In the genomic region with DNA sequence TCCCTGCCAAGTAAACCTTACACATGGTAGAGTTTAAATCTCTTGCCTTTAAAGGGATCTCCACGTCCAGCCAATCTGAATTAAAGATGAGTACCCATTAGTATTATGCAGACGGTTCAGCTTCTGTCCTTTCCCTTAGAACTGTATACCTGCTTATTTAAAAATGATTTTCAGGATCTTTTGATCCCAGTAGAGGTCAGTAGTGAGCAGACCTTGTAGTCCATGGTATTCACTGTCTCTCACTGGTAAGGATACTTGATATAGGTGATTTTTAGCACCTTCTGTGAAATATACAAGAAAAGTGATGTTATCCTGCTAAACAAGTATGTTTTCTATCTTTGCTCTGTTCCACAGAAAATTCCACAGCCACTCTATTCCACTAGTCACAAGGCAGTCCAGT, we compare ENCODE assay signal across 10 cellular contexts.
DNase-seq lines count a peak whose midpoint lies in the region; ATAC-seq, FAIRE-seq and TF ChIP-seq lines count a peak whose summit lies in the region.
"Had no signal": no experiment of that assay in that cellular context is flagged by ENCODE, and none has a peak within 500 bp of the region (broad histone marks: within the 10 kb centered on the region; RNA-seq: fewer than 3 reads in every experiment).

No MANE protein-coding gene starts in this region.

- TF ChIP-seq POLR2A in GM12878 (IDR thresholded peaks at IDR 0.05; ENCODE audit: low read depth, low read length), result no peak

- DNase-seq in NCI-H1092 treated with DMSO at 0.1 percent for 48 hours (lab: John Stamatoyannopoulos, UW) (peak; percentile 13), NCI-H1092 (lab: John Stamatoyannopoulos, UW) (no peak), NCI-H2029 (lab: John Stamatoyannopoulos, UW) (peak; percentile 10), GM12878 (ENCODE audit: low read depth, low spot score) (no peak), activated T-cell treated with anti-CD3 and anti-CD28 coated beads for 4 hours (no peak)
- DNase-seq in activated naive CD4-positive, alpha-beta T cell treated with anti-CD3 and anti-CD28 coated beads for 36 hours, result no peak

- H2AFZ ChIP-seq in GM12878 (ENCODE audit: control insufficient read depth, low read depth, low read length), result no peak overlapping the region

- no peaks in the 10 kb centered on the region for H3K4me1 ChIP-seq in GM12878 (ENCODE audit: control insufficient read depth, insufficient read depth, low read length)
- H3K4me1 ChIP-seq in liver (ENCODE audit: control insufficient read depth in 4 of 4, insufficient read depth in 4 of 4, low read length in 3 of 4), result peaks cover 0 to 7% (median 3%) of the 10 kb centered on the region in 4 donors

- POLR2A ChIA-PET in GM12878 (lab: Charles Lee), result no interaction called here

- H3K4me3 ChIP-seq in GM12878, result no peak overlapping the region
- H3K4me3 ChIP-seq in liver (ENCODE audit: low read depth in 1 of 3, low read length in 3 of 3), result no peak overlapping the region
- H3K4me3 ChIP-seq: BLaER1 treated with 17β-estradiol and CSF1 and Interleukin-3, amounts not matched to agents 10 nM and 100 nM had no signal

- H3K79me2 ChIP-seq in GM12878 (ENCODE audit: control insufficient read depth, insufficient read depth, low read length), result no peaks in the 10 kb centered on the region

- WGBS in GM12878 (ENCODE audit: insufficient coverage, insufficient replicate concordance, low lambda C conversion rate, missing lambda C conversion rate), result 0% methylated on average over 2 of the region's 2 CpGs
- WGBS in liver, result 28% methylated on average over 2 of the region's 2 CpGs

- H3K36me3 Mint-ChIP-seq in activated naive CD4-positive, alpha-beta T cell treated with anti-CD3 and anti-CD28 coated beads for 36 hours (ENCODE audit: low read depth), result no peaks in the 10 kb centered on the region

- ATAC-seq in HG02610 (IDR thresholded peaks at IDR 0.05; ENCODE audit: unreplicated experiment) (peak; percentile 84), GM12878 (peak; percentile 93)

- H3K27me3 ChIP-seq in GM12878 (replicated peaks in 1 of 2; ENCODE audit: control insufficient read depth in 2 of 2, insufficient read depth in 2 of 2, low read length in 1 of 2), result no peaks in the 10 kb centered on the region
- H3K27me3 ChIP-seq in liver (ENCODE audit: control insufficient read depth in 4 of 4, insufficient read depth in 4 of 4, low read length in 3 of 4), result no peaks in the 10 kb centered on the region
- H3K27me3 ChIP-seq: BLaER1 treated with 17β-estradiol and CSF1 and Interleukin-3, amounts not matched to agents 10 nM and 100 nM had no signal

- CTCF ChIA-PET in GM12878 (lab: Yijun Ruan, JAX), result interaction anchor here (0.6 kb wide), 1 partner anchor 716 kb away, joined by 3 read pairs; no protein-coding TSS in a partner anchor
- CTCF ChIA-PET in activated naive CD4-positive, alpha-beta T cell treated with anti-CD3 and anti-CD28 coated beads for 36 hours (lab: Charles Lee), result no interaction called here

- no peak overlapping the region for H3K4me3 Mint-ChIP-seq in activated naive CD4-positive, alpha-beta T cell treated with anti-CD3 and anti-CD28 coated beads for 36 hours
- H3K4me3 Mint-ChIP-seq: stimulated activated naive CD8-positive, alpha-beta T cell treated with anti-CD3 and anti-CD28 coated beads, Interleukin-15, Interleukin-2, amounts not matched to agents 100 ng/mL and 50 ng/mL, for 24 hours had no signal

- H3K27ac ChIP-seq in GM12878 (ENCODE audit: control insufficient read depth, insufficient read depth), result no peak overlapping the region
- no peak overlapping the region for H3K27ac ChIP-seq in liver (ENCODE audit: low read depth in 1 of 2, low read length in 2 of 2)
- H3K27ac ChIP-seq: BLaER1 treated with 17β-estradiol and CSF1 and Interleukin-3, amounts not matched to agents 10 nM and 100 nM had no signal

- no peaks in the 10 kb centered on the region for H3K27me3 Mint-ChIP-seq in activated naive CD4-positive, alpha-beta T cell treated with anti-CD3 and anti-CD28 coated beads for 36 hours (ENCODE audit: low read depth)
- H3K27me3 Mint-ChIP-seq: stimulated activated naive CD8-positive, alpha-beta T cell treated with anti-CD3 and anti-CD28 coated beads, Interleukin-15, Interleukin-2, amounts not matched to agents 100 ng/mL and 50 ng/mL, for 24 hours had no signal

- SMC1A ChIA-PET in GM12878 (lab: Charles Lee; ENCODE audit: uncharacterized antibody, unreplicated experiment), result no interaction called here

- peak; percentile 81 for FAIRE-seq in GM12878 (lab: Jason Lieb, UNC)

- peak; percentile 43 for TF ChIP-seq RAD21 in GM12878 (IDR thresholded peaks at IDR 0.05; ENCODE audit: insufficient read depth, low read depth, low read length)
- TF ChIP-seq RAD21 in liver (IDR thresholded peaks at IDR 0.05), result peak; percentile 79 to 87

- TF ChIP-seq EP300 in GM12878 (IDR thresholded peaks at IDR 0.05; ENCODE audit: borderline replicate concordance in 1 of 2, control insufficient read depth in 1 of 2, low read depth in 2 of 2, low read length in 2 of 2), result no peak

- H3K9ac ChIP-seq in GM12878 (ENCODE audit: control insufficient read depth, insufficient read depth, low read length), result no peak overlapping the region
- H3K9ac ChIP-seq in liver (ENCODE audit: low read depth in 1 of 2, low read length in 2 of 2), result no peak overlapping the region
- H3K9ac ChIP-seq: BLaER1 treated with 17β-estradiol and CSF1 and Interleukin-3, amounts not matched to agents 10 nM and 100 nM had no signal

- no peaks in the 10 kb centered on the region for H4K20me1 ChIP-seq in GM12878 (ENCODE audit: control insufficient read depth, insufficient read depth)
- H4K20me1 ChIP-seq: BLaER1 treated with 17β-estradiol and CSF1 and Interleukin-3, amounts not matched to agents 10 nM and 100 nM had no signal

- no peaks in the 10 kb centered on the region for H3K9me3 ChIP-seq in GM12878 (replicated peaks; ENCODE audit: control insufficient read depth, insufficient read depth, low read length)
- no peaks in the 10 kb centered on the region for H3K9me3 ChIP-seq in liver (ENCODE audit: control insufficient read depth in 4 of 4, low read length in 3 of 4)
- H3K9me3 ChIP-seq: BLaER1 treated with 17β-estradiol and CSF1 and Interleukin-3, amounts not matched to agents 10 nM and 100 nM had no signal

- no peaks in the 10 kb centered on the region for H3K4me1 Mint-ChIP-seq in activated naive CD4-positive, alpha-beta T cell treated with anti-CD3 and anti-CD28 coated beads for 36 hours (ENCODE audit: low read depth)

- no peak overlapping the region for H3K4me2 ChIP-seq in GM12878 (ENCODE audit: control insufficient read depth, insufficient read depth)
- H3K4me2 ChIP-seq: BLaER1 treated with 17β-estradiol and CSF1 and Interleukin-3, amounts not matched to agents 10 nM and 100 nM had no signal

- RAD21 ChIA-PET in GM12878 (lab: Charles Lee; ENCODE audit: unreplicated experiment), result interaction anchor here (0.7 kb wide), 1 partner anchor 10 kb away, joined by 3 read pairs; no protein-coding TSS in a partner anchor

- in situ Hi-C loops in GM12878 (cut with MboI), result no loop called here

- TF ChIP-seq CTCF in GM12878 (IDR thresholded peaks at IDR 0.05 in 2 of 3, conservative IDR thresholded peaks at IDR 0.05 in 1 of 3; ENCODE audit: control insufficient read depth in 2 of 3, extremely low read depth in 1 of 3, insufficient read depth in 1 of 3, low read depth in 3 of 3, low read length in 3 of 3), result peak; percentile 39 to 56 (median 49)
- TF ChIP-seq CTCF in liver (IDR thresholded peaks at IDR 0.05; ENCODE audit: low read depth, low read length, missing input control), result peak; percentile 55

- H3K36me3 ChIP-seq in GM12878 (ENCODE audit: control insufficient read depth in 2 of 2, insufficient read depth in 2 of 2, low read length in 1 of 2) (no peaks in the 10 kb centered on the region), liver (ENCODE audit: control insufficient read depth in 4 of 4, insufficient read depth in 3 of 4, low read depth in 1 of 4, low read length in 3 of 4) (no peaks in the 10 kb centered on the region)
- H3K36me3 ChIP-seq: BLaER1 treated with 17β-estradiol and CSF1 and Interleukin-3, amounts not matched to agents 10 nM and 100 nM had no signal

- peaks cover 7% of the 10 kb centered on the region for H3K9me3 Mint-ChIP-seq in activated naive CD4-positive, alpha-beta T cell treated with anti-CD3 and anti-CD28 coated beads for 36 hours

- intact Hi-C loops in GM12878 (cut with micrococcal nuclease; ENCODE audit: unreplicated experiment), result loop anchor here (5.0 to 10.0 kb wide), 2 partner anchors 717 to 721 kb away; no protein-coding TSS in a partner anchor
- intact Hi-C loops in activated naive CD4-positive, alpha-beta T cell treated with anti-CD3 and anti-CD28 coated beads for 36 hours (cut with micrococcal nuclease), result loop anchor here (5.0 kb wide), 1 partner anchor 721 kb away; no protein-coding TSS in a partner anchor

- H3K27ac Mint-ChIP-seq in activated naive CD4-positive, alpha-beta T cell treated with anti-CD3 and anti-CD28 coated beads for 36 hours, result no peak overlapping the region
- H3K27ac Mint-ChIP-seq: stimulated activated naive CD8-positive, alpha-beta T cell treated with anti-CD3 and anti-CD28 coated beads, Interleukin-15, Interleukin-2, amounts not matched to agents 100 ng/mL and 50 ng/mL, for 24 hours had no signal

- BruUV-seq in GM12878 (replicated peaks; lab: Mats Ljungman, UMichigan), result no TSS peak

TF ChIP-seq in GM12878, 131 proteins besides CTCF, POLR2A, EP300 and RAD21:
- TF ChIP-seq, protein P1, sequence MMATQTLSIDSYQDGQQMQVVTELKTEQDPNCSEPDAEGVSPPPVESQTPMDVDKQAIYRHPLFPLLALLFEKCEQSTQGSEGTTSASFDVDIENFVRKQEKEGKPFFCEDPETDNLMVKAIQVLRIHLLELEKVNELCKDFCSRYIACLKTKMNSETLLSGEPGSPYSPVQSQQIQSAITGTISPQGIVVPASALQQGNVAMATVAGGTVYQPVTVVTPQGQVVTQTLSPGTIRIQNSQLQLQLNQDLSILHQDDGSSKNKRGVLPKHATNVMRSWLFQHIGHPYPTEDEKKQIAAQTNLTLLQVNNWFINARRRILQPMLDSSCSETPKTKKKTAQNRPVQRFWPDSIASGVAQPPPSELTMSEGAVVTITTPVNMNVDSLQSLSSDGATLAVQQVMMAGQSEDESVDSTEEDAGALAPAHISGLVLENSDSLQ (IDR thresholded peaks at IDR 0.05), result no peak
- TF ChIP-seq SMARCA5 (IDR thresholded peaks at IDR 0.05), result no peak

TF ChIP-seq in liver, 16 proteins besides CTCF, POLR2A, EP300 and RAD21 (continues in another document):
- TF ChIP-seq, protein P2, sequence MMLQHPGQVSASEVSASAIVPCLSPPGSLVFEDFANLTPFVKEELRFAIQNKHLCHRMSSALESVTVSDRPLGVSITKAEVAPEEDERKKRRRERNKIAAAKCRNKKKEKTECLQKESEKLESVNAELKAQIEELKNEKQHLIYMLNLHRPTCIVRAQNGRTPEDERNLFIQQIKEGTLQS (IDR thresholded peaks at IDR 0.05), result no peak
- TF ChIP-seq YY1 (IDR thresholded peaks at IDR 0.05), result no peak
- TF ChIP-seq FOXA1 (IDR thresholded peaks at IDR 0.05), result no peak
- no peak for TF ChIP-seq NR2F2 (IDR thresholded peaks at IDR 0.05)
- no peak for TF ChIP-seq EGR1 (IDR thresholded peaks at IDR 0.05; ENCODE audit: low read depth in 2 of 2)
- no peak for TF ChIP-seq FOXA2 (IDR thresholded peaks at IDR 0.05)
- no peak for TF ChIP-seq GABPA (IDR thresholded peaks at IDR 0.05 in 1 of 2, conservative IDR thresholded peaks at IDR 0.05 in 1 of 2)
- TF ChIP-seq SP1 (IDR thresholded peaks at IDR 0.05), result no peak
- TF ChIP-seq TAF1 (conservative IDR thresholded peaks at IDR 0.05), result no peak

Comparison
In these comparisons a context has a peak if more than half of its experiments do, and no peak if none do; other contexts are left out.
1. DNase-seq: peak in NCI-H1092 treated with DMSO at 0.1 percent for 48 hours (single experiment) and NCI-H2029 (single experiment); none in NCI-H1092 (single experiment), GM12878 (single experiment), activated T-cell treated with anti-CD3 and anti-CD28 coated beads for 4 hours (single experiment) and activated naive CD4-positive, alpha-beta T cell treated with anti-CD3 and anti-CD28 coated beads for 36 hours (single experiment).